23 cellular contexts compared by ENCODE assay signal in the genomic region with DNA sequence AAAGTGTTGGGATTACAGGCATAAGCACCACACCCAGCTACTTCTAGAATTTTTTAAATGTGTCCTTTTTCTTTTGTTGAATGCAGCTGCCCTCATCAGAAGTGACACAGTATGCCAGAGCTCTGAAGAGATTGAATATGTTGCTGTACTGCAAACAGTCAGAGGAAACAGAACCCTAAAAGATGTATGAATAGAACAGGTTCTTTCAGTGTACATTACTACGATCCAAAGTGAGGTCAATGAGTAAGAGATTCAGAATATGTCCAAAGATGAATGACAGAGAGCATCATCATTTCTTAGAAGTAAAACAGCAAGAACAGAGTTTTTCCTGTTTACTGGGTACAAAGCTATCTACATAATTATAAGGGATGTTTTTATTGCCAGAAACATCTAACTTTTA.
"Had no signal": no experiment of that assay in that cellular context is flagged by ENCODE, and none has a peak within 500 bp of the region (broad histone marks: within the 10 kb centered on the region; RNA-seq: fewer than 3 reads in every experiment).

No MANE protein-coding gene starts in this region.

- ATAC-seq: Panc1, Right ventricle myocardium inferior, SK-N-SH treated with all-trans-retinoic acid at 6 μM for 48 hours had no signal

- H3K9me3 ChIP-seq: SJCRH30 had no signal

- DNase-seq: Karpas-422, KBM-7, MM.1S, MV-4-11, NCI-H1092, NCI-H1105, NCI-H1417 treated with DMSO at 0.1 percent for 48 hours, NCI-H1436 treated with DMSO at 0.1 percent for 48 hours, NCI-H1694 treated with DMSO at 0.1 percent for 48 hours, NCI-H187 treated with DMSO at 0.1 percent for 48 hours, NCI-H2081, NCI-H2227 treated with DMSO at 0.1 percent for 48 hours, NCI-H345, NCI-H446, NCI-H510A treated with DMSO at 0.1 percent for 48 hours, NCI-H524 treated with DMSO at 0.1 percent for 48 hours, NCI-H526 treated with DMSO at 0.1 percent for 48 hours, PC-9, SIG-M5, SJCRH30 had no signal
